Comparison of ENCODE assay signal across 24 cellular contexts in the genomic region with DNA sequence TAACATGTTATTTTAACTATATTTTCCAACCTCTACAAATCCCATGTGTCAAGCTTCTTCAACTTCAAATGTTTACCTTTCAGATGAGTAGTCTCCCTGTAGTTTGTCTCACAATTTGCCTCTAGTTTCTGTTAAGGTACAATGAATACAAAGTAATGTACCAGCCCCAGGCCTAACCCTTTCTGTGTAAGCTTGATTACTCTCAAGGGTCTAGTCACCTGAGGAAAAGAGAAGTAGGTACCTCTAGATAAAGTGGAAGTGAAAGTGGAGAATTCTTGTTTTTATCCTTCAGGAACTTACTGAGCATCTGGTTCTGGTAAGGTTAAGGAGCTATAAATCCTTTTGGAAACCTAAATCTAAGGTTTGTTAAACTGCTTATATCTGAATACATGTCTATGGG. TPM values are rescaled to one million over a fixed set of nuclear protein-coding genes. Genes with fewer than 3 reads are reported as not detected.
"Had no signal": no experiment of that assay in that cellular context is flagged by ENCODE, and none has a peak within 500 bp of the region (broad histone marks: within the 10 kb centered on the region; RNA-seq: fewer than 3 reads in every experiment).

Gene OR51A7, plus strand, starts transcription at position 300 of the 400 bp plus-strand sequence. CDS start 3,587 bp downstream, outside the sequence.

- H3K27ac ChIP-seq: epithelial cell of prostate, esophagus muscularis mucosa, gastrocnemius medialis, neutrophil, psoas muscle, spleen had no signal

- H3K9me3 ChIP-seq: esophagus muscularis mucosa, gastrocnemius medialis, neutrophil, psoas muscle, spleen had no signal

- H3K9me3 Mint-ChIP-seq: effector memory CD8-positive, alpha-beta T cell had no signal

- H3K4me1 Mint-ChIP-seq: immature natural killer cell; naive thymus-derived CD4-positive, alpha-beta T cell had no signal

- H3K4me3 ChIP-seq: esophagus muscularis mucosa, gastrocnemius medialis, lung, psoas muscle, spleen had no signal

- H3K36me3 ChIP-seq: esophagus muscularis mucosa, gastrocnemius medialis, neutrophil, spleen had no signal

- DNase-seq: effector memory CD8-positive, alpha-beta T cell; gastrocnemius medialis; glutamatergic neuron; immature natural killer cell; left ventricle myocardium superior; naive thymus-derived CD4-positive, alpha-beta T cell; nephron progenitor cell; psoas muscle; spleen; stimulated activated CD4-positive, alpha-beta T cell treated with anti-CD3 and anti-CD28 coated beads, Interleukin-15, amount 100 ng/mL, for 24 hours; stimulated activated CD4-positive, alpha-beta T cell treated with anti-CD3 and anti-CD28 coated beads, Interleukin-1b, Interleukin-23, amount 100 ng/mL, for 48 hours; stimulated activated CD4-positive, alpha-beta T cell treated with anti-CD3 and anti-CD28 coated beads, Interleukin-4, amount 100 ng/mL, for 24 hours; stimulated activated naive CD4-positive, alpha-beta T cell treated with Interleukin-2 at 50 U/mL for 16 hours; trophoblast cell had no signal

- H3K27me3 Mint-ChIP-seq: effector memory CD8-positive, alpha-beta T cell had no signal

- H3K27me3 ChIP-seq: gastrocnemius medialis, neutrophil, spleen had no signal

- H3K36me3 Mint-ChIP-seq: immature natural killer cell; naive thymus-derived CD4-positive, alpha-beta T cell had no signal

- H3K4me1 ChIP-seq: esophagus muscularis mucosa, gastrocnemius medialis, psoas muscle, spleen had no signal

- ATAC-seq: effector memory CD8-positive, alpha-beta T cell; gastrocnemius medialis; left ventricle myocardium superior; naive thymus-derived CD4-positive, alpha-beta T cell; psoas muscle; sciatic nerve had no signal

- H3K4me3 Mint-ChIP-seq: effector memory CD8-positive, alpha-beta T cell; immature natural killer cell; naive thymus-derived CD4-positive, alpha-beta T cell; nephron progenitor cell had no signal

- H3K27ac Mint-ChIP-seq: effector memory CD8-positive, alpha-beta T cell; immature natural killer cell; naive thymus-derived CD4-positive, alpha-beta T cell; nephron progenitor cell had no signal

RNA-seq across cellular contexts. Expression of gene OR51A7, which starts in this region (rescaled TPM):
- total RNA-seq: esophagus muscularis mucosa; fibroblast of villous mesenchyme; gastrocnemius medialis; left ventricle myocardium superior; lung; naive thymus-derived CD4-positive, alpha-beta T cell; osteoblast; psoas muscle; sciatic nerve; skeletal muscle tissue; spleen; urinary bladder had no signal
- polyA plus RNA-seq: immature natural killer cell; keratinocyte; lung; naive thymus-derived CD4-positive, alpha-beta T cell; psoas muscle; spleen; urinary bladder had no signal
